Comparison of ENCODE assay signal across 18 cellular contexts in the genomic region with DNA sequence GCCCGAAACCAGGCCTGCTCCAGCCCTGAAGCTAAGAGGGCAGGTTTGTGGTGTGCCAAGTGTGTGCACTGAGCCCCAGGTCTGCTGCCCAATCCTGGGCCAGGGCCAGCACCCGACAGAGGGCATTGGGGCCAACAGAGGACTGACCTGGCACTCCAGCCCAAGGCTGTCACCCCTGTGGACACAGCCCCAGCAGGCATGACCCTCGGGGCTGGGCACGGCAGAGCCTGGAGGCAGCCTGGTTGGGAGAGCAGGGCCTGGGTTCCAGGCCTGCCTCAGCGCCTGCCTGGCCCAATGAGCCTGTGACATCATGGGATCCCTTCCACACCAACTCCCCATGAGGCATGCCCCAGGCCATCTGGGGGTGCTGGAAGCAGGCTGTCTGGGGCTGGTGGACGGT. TPM values are rescaled to one million over a fixed set of nuclear protein-coding genes. Genes with fewer than 3 reads are reported as not detected.
A peak's percentile ranks its signal among the peaks of the same experiment; 100 is the strongest.
DNase-seq lines count a peak whose midpoint lies in the region; ATAC-seq and TF ChIP-seq lines count a peak whose summit lies in the region.
"Had no signal": no experiment of that assay in that cellular context is flagged by ENCODE, and none has a peak within 500 bp of the region (broad histone marks: within the 10 kb centered on the region; RNA-seq: fewer than 3 reads in every experiment).

No MANE protein-coding gene starts in this region.

- no peaks in the 10 kb centered on the region for H3K36me3 Mint-ChIP-seq in chondrocyte (ENCODE audit: low read depth)
- H3K36me3 Mint-ChIP-seq: activated naive CD4-positive, alpha-beta T cell treated with anti-CD3 and anti-CD28 coated beads, Interleukin-2, amount 50 U/mL, for 24 hours; naive thymus-derived CD8-positive, alpha-beta T cell had no signal

- no peaks in the 10 kb centered on the region for H3K9me3 Mint-ChIP-seq in chondrocyte (ENCODE audit: low read depth)
- H3K9me3 Mint-ChIP-seq: activated naive CD4-positive, alpha-beta T cell treated with anti-CD3 and anti-CD28 coated beads, Interleukin-2, amount 50 U/mL, for 24 hours; naive thymus-derived CD8-positive, alpha-beta T cell had no signal

- H3K4me1 ChIP-seq in IMR-90 (ENCODE audit: control insufficient read depth, insufficient read depth, low read length): peaks cover 20% of the 10 kb centered on the region
- H3K4me1 ChIP-seq in right lobe of liver: peaks cover 3 to 41% (median 21%) of the 10 kb centered on the region in 4 donors
- peaks cover 10 to 68% (median 56%) of the 10 kb centered on the region in 5 donors for H3K4me1 ChIP-seq in subcutaneous abdominal adipose tissue (ENCODE audit: control insufficient read depth in 5 of 5, insufficient read depth in 5 of 5, low read length in 5 of 5)
- peaks cover 30% of the 10 kb centered on the region for H3K4me1 ChIP-seq in SJCRH30

- BruUV-seq in IMR-90 (replicated peaks; lab: Mats Ljungman, UMichigan): no TSS peak

- peaks cover 16% of the 10 kb centered on the region for H3K27me3 Mint-ChIP-seq in chondrocyte (ENCODE audit: low read depth)

- peak overlapping the region; percentile 58; the same call in 1 of the 2 replicates for H4K91ac ChIP-seq in IMR-90 (ENCODE audit: insufficient read depth, low read depth, low read length)

- H3K9me3 ChIP-seq in IMR-90 (ENCODE audit: control insufficient read depth, insufficient read depth, low read length) (peaks cover 11% of the 10 kb centered on the region), right lobe of liver (no peaks in the 10 kb centered on the region), subcutaneous abdominal adipose tissue (ENCODE audit: control insufficient read depth in 5 of 5, low read length in 5 of 5) (peaks cover 0 to 4% (median 0%) of the 10 kb centered on the region in 5 donors), SJCRH30 (replicated peaks) (peaks cover 7% of the 10 kb centered on the region)

- in situ Hi-C loops in IMR-90 (cut with MboI; ENCODE audit: low sequenced_read_pairs): loop anchor here (5.0 kb wide), 1 partner anchor 70 kb away; no protein-coding TSS in a partner anchor

- peak overlapping the region; percentile 11; the same call in 1 of the 2 replicates for H4K5ac ChIP-seq in IMR-90 (ENCODE audit: low read depth, low read length)

- H4K20me1 ChIP-seq in IMR-90 (ENCODE audit: insufficient read depth, low read length): no peaks in the 10 kb centered on the region

- H3K9me1 ChIP-seq in IMR-90 (ENCODE audit: insufficient read depth, low read length): peaks cover 7% of the 10 kb centered on the region; the same call in 1 of the 2 replicates

- H3K36me3 ChIP-seq in IMR-90 (ENCODE audit: control insufficient read depth, insufficient read depth, low read length): no peaks in the 10 kb centered on the region
- no peaks in the 10 kb centered on the region for H3K36me3 ChIP-seq in right lobe of liver
- H3K36me3 ChIP-seq in subcutaneous abdominal adipose tissue (ENCODE audit: control insufficient read depth in 5 of 5, insufficient read depth in 5 of 5, low read length in 5 of 5): no peaks in the 10 kb centered on the region
- no peaks in the 10 kb centered on the region for H3K36me3 ChIP-seq in SJCRH30

- peak overlapping the region; percentile 27; the same call in 1 of the 2 replicates for H2BK20ac ChIP-seq in IMR-90 (ENCODE audit: low read depth, low read length)

- H3K9ac ChIP-seq in IMR-90 (ENCODE audit: low read depth, low read length) (peak overlapping the region; percentile 24; the same call in 1 of the 2 replicates), subcutaneous abdominal adipose tissue (ENCODE audit: low read length in 5 of 5) (peak overlapping the region in 4 of 5 donors; percentile 11 to 53 (median 43))

- H2AK9ac ChIP-seq in IMR-90 (replicated peaks; ENCODE audit: low read depth, low read length, poor library complexity): no peak overlapping the region

- peaks cover 24% of the 10 kb centered on the region for H3K4me1 Mint-ChIP-seq in chondrocyte (ENCODE audit: low read depth)
- H3K4me1 Mint-ChIP-seq: activated naive CD4-positive, alpha-beta T cell treated with anti-CD3 and anti-CD28 coated beads, Interleukin-2, amount 50 U/mL, for 24 hours had no signal

- H3K4ac ChIP-seq in IMR-90 (ENCODE audit: low read depth, low read length): peak overlapping the region; percentile 44

- H3K56ac ChIP-seq in IMR-90 (ENCODE audit: extremely low read depth, insufficient read depth, low read length): no peak overlapping the region

- POLR2A ChIA-PET in IMR-90 (lab: Charles Lee; ENCODE audit: unreplicated experiment): no interaction called here

- no peak overlapping the region for H4K8ac ChIP-seq in IMR-90 (ENCODE audit: low read depth in 2 of 2, low read length in 2 of 2)

- no peaks in the 10 kb centered on the region for H3K79me1 ChIP-seq in IMR-90 (ENCODE audit: low read depth in 1 of 2, low read length in 2 of 2)

- H3K27ac ChIP-seq in IMR-90 (ENCODE audit: insufficient read depth, low read length): peak overlapping the region; percentile 65; the same call in 1 of the 2 replicates
- peak overlapping the region in 2 of 3 donors; percentile 55 to 86 for H3K27ac ChIP-seq in right lobe of liver
- peak overlapping the region; percentile 77 for H3K27ac ChIP-seq in subcutaneous abdominal adipose tissue (ENCODE audit: low read depth, low read length)
- no peak overlapping the region for H3K27ac ChIP-seq in SJCRH30

- H3K4me3 Mint-ChIP-seq in chondrocyte (ENCODE audit: unreplicated experiment): no peak overlapping the region
- H3K4me3 Mint-ChIP-seq: activated naive CD4-positive, alpha-beta T cell treated with anti-CD3 and anti-CD28 coated beads, Interleukin-2, amount 50 U/mL, for 24 hours; naive thymus-derived CD8-positive, alpha-beta T cell had no signal

- H2AFZ ChIP-seq in IMR-90 (replicated peaks; ENCODE audit: low read length, poor library complexity): no peak overlapping the region

- DNase-seq in IMR-90 (no peak), chondrocyte (ENCODE audit: low spot score) (peak; percentile 78), right lobe of liver (peak; percentile 59 to 97 (median 96)), NCI-H2171 treated with DMSO at 0.1 percent for 48 hours (lab: John Stamatoyannopoulos, UW) (no peak), DMS79 (lab: John Stamatoyannopoulos, UW) (no peak), SJCRH30 (no peak), NCI-H748 (lab: John Stamatoyannopoulos, UW; ENCODE audit: unreplicated experiment) (no peak)
- DNase-seq: activated CD4-positive, alpha-beta T cell treated with anti-CD3 and anti-CD28 coated beads for 48 hours; effector memory CD4-positive, alpha-beta T cell; MM.1S; NCI-H1694 treated with DMSO at 0.1 percent for 48 hours; retina; stimulated activated CD4-positive, alpha-beta T cell treated with anti-CD3 and anti-CD28 coated beads, Interleukin-2, amount 100 ng/mL, for 24 hours had no signal

- H3K4me3 ChIP-seq in IMR-90 (ENCODE audit: insufficient read depth, low read depth, low read length) (no peak overlapping the region), right lobe of liver (peak overlapping the region in 2 of 3 donors; percentile 43 to 56), subcutaneous abdominal adipose tissue (ENCODE audit: low read depth in 1 of 5, low read length in 5 of 5) (peak overlapping the region in 2 of 5 donors; percentile 6 to 40), SJCRH30 (no peak overlapping the region)
- H3K4me3 ChIP-seq: lung had no signal

- dilution Hi-C loops in IMR-90 (cut with HindIII; ENCODE audit: low sequenced_read_pairs, unreplicated experiment): no loop called here

- 0 out of 2 replicates have a peak overlapping the region, but pooled peaks have one; percentile 19 for H3K14ac ChIP-seq in IMR-90 (replicated peaks; ENCODE audit: low read depth, low read length)

- H2BK5ac ChIP-seq in IMR-90 (ENCODE audit: low read depth, low read length, poor library complexity, severe bottlenecking): peak overlapping the region; percentile 41

- TF ChIP-seq CTCF in IMR-90 (conservative IDR thresholded peaks at IDR 0.05; ENCODE audit: low read depth, low read length): no peak
- no peak for TF ChIP-seq CTCF in chondrocyte (IDR thresholded peaks at IDR 0.05)
- TF ChIP-seq CTCF in right lobe of liver (IDR thresholded peaks at IDR 0.05): no peak

- H3K18ac ChIP-seq in IMR-90 (ENCODE audit: low read depth, low read length): peak overlapping the region; percentile 77; the same call in 1 of the 2 replicates

- TF ChIP-seq RAD21 in IMR-90 (IDR thresholded peaks at IDR 0.05; ENCODE audit: low read length): no peak

- H3K27me3 ChIP-seq in IMR-90 (ENCODE audit: control insufficient read depth, insufficient read depth, low read length) (peaks cover 7% of the 10 kb centered on the region; the same call in 1 of the 2 replicates), right lobe of liver (no peaks in the 10 kb centered on the region), subcutaneous abdominal adipose tissue (ENCODE audit: control insufficient read depth in 5 of 5, insufficient read depth in 4 of 5, low read length in 5 of 5) (peaks cover 0 to 7% (median 0%) of the 10 kb centered on the region in 5 donors), SJCRH30 (no peaks in the 10 kb centered on the region)

- ATAC-seq in IMR-90 (ENCODE audit: low read depth) (no peak), right lobe of liver (peak; percentile 14 to 75 (median 73))
- ATAC-seq: HCT116; naive thymus-derived CD8-positive, alpha-beta T cell had no signal

- CTCF ChIA-PET in IMR-90 (lab: Yijun Ruan, JAX): no interaction called here

- H3K27ac Mint-ChIP-seq in chondrocyte (ENCODE audit: unreplicated experiment): no peak overlapping the region
- H3K27ac Mint-ChIP-seq: activated naive CD4-positive, alpha-beta T cell treated with anti-CD3 and anti-CD28 coated beads, Interleukin-2, amount 50 U/mL, for 24 hours had no signal

- 100% methylated on average over 2 of the region's 6 CpGs; no CpG with 5 or more reads in 1 of the 2 experiments for WGBS in IMR-90 (ENCODE audit: extremely low coverage in 2 of 2, insufficient read length in 1 of 2), 2 experiments
- 11% methylated on average over 5 of the region's 6 CpGs for WGBS in right lobe of liver (ENCODE audit: insufficient coverage, low coverage, low lambda C conversion rate, missing lambda C conversion rate)

- TF ChIP-seq POLR2A in IMR-90 (IDR thresholded peaks at IDR 0.05; ENCODE audit: low read depth, low read length) (no peak), right lobe of liver (IDR thresholded peaks at IDR 0.05) (no peak)

- peak overlapping the region; percentile 61; the same call in 1 of the 2 replicates for H2BK120ac ChIP-seq in IMR-90 (ENCODE audit: low read depth, low read length)

- H2BK15ac ChIP-seq in IMR-90 (ENCODE audit: low read depth, low read length): peak overlapping the region; percentile 33; the same call in 1 of the 3 replicates

- intact Hi-C loops in IMR-90 (cut with micrococcal nuclease): no loop called here
- intact Hi-C loops in right lobe of liver (cut with DNase I): loop anchor here in 1 of 2 donors (10.0 kb wide), 1 partner anchor 133 kb away; no protein-coding TSS in a partner anchor

- peak overlapping the region; percentile 84 for H2AK5ac ChIP-seq in IMR-90 (ENCODE audit: low read depth, low read length)

- no peak overlapping the region for H3K23ac ChIP-seq in IMR-90 (ENCODE audit: low read depth, low read length)

- peak overlapping the region; percentile 18; the same call in 1 of the 2 replicates for H3K4me2 ChIP-seq in IMR-90 (ENCODE audit: low read depth, low read length)

RNA-seq across cellular contexts. Expression of a gene that starts 10.8 kb away (rescaled TPM):
- total RNA-seq in IMR-90 (2012; rRNA removed) (1.1 and 1.4 TPM in 2 replicates), chondrocyte (1.6 to 2.9 TPM (median 1.9 TPM) in 3 replicates), right lobe of liver (10 to 100 TPM in 4 of 6 experiments, 1 to 10 TPM in 2; 7.4 to 27.8 (median 13.2) TPM)
- polyA plus RNA-seq in IMR-90 (2012; rRNA removed): 3.4 and 3.7 TPM in 2 replicates
- 1.3 and 3.9 TPM in 2 replicates for polyA plus RNA-seq in IMR-90 (2012; cell fraction: cytosol; rRNA removed)
- 6.6 and 15.0 TPM in 2 replicates for polyA plus RNA-seq in IMR-90 (2012; cell fraction: nucleus; rRNA removed; ENCODE audit: low replicate concordance)
- total RNA-seq in SJCRH30 (2014; rRNA removed; shearing (Covaris generic)): 22.3 and 28.4 TPM in 2 replicates

Comparison
In these comparisons a context has a peak if more than half of its experiments do, and no peak if none do; other contexts are left out.
1. DNase-seq: peak in chondrocyte (single experiment) and right lobe of liver (3 of 3); none in IMR-90 (single experiment), NCI-H2171 treated with DMSO at 0.1 percent for 48 hours (single experiment), DMS79 (single experiment), SJCRH30 (0 of 2) and NCI-H748 (single experiment).
2. H3K4me3 ChIP-seq: peak in right lobe of liver (2 of 3); none in IMR-90 (single experiment) and SJCRH30 (single experiment).